In the genomic region with DNA sequence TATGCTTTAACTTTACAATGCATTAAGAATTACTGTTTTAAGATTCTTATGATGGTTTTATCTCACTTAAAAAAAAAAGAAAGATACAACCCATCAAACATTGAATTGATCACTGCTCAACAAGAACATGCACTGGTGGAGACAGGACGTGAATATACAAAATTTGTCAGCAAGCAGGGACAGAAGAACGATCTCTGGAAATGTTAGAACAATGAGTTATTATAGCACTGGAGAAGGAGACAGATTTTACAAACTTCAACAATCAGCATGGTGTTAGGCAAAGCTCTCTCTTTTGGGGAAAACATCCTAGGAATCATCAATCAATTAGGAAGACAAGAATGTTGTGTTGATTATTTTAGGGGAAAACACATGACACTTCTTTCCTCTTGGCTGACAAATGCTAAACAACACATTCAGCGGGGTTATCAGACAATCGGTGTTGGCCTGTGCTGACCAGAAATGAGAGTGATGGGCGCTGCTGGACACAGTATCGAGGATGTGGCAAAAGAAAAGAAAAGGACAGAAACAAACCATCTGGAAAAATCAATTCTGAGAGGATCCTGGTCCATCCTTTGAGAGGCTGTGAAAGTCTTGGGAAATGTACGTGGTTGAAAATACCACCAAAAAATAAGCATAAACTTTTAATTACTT, we compare ENCODE assay signal across 2 cellular contexts.
TF ChIP-seq lines count a peak whose summit lies in the region.

No MANE protein-coding gene starts in this region.

TF ChIP-seq in GM23338, 12 proteins besides CTCF, POLR2A, EP300 and RAD21 (continued from another document):
- TF ChIP-seq STAT1 (IDR thresholded peaks at IDR 0.05; ENCODE audit: unreplicated experiment) (no peak), EZH2phosphoT487 (IDR thresholded peaks at IDR 0.05; ENCODE audit: unreplicated experiment) (no peak)

TF ChIP-seq in H1, 55 proteins besides CTCF, POLR2A, EP300 and RAD21 (continued from another document):
- TF ChIP-seq, protein P1, sequence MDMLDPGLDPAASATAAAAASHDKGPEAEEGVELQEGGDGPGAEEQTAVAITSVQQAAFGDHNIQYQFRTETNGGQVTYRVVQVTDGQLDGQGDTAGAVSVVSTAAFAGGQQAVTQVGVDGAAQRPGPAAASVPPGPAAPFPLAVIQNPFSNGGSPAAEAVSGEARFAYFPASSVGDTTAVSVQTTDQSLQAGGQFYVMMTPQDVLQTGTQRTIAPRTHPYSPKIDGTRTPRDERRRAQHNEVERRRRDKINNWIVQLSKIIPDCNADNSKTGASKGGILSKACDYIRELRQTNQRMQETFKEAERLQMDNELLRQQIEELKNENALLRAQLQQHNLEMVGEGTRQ (IDR thresholded peaks at IDR 0.05; ENCODE audit: low read length): no peak
- no peak for TF ChIP-seq ASH2L (IDR thresholded peaks at IDR 0.05; ENCODE audit: low read length)
- no peak for TF ChIP-seq SIRT6 (IDR thresholded peaks at IDR 0.05; ENCODE audit: low read length)
- TF ChIP-seq CHD1 (IDR thresholded peaks at IDR 0.05; ENCODE audit: low read depth, low read length): no peak
- TF ChIP-seq, protein P2, sequence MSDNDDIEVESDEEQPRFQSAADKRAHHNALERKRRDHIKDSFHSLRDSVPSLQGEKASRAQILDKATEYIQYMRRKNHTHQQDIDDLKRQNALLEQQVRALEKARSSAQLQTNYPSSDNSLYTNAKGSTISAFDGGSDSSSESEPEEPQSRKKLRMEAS (IDR thresholded peaks at IDR 0.05): no peak
- no peak for TF ChIP-seq ZNF274 (IDR thresholded peaks at IDR 0.05; ENCODE audit: borderline replicate concordance, extremely low read depth, low read length)
- no peak for TF ChIP-seq RFX5 (IDR thresholded peaks at IDR 0.05; ENCODE audit: borderline replicate concordance, low read depth, low read length)
- TF ChIP-seq RBBP5 (IDR thresholded peaks at IDR 0.05; ENCODE audit: borderline replicate concordance, low read depth, low read length): no peak
- no peak for TF ChIP-seq EGR1 (IDR thresholded peaks at IDR 0.05; ENCODE audit: borderline replicate concordance, low read depth, low read length)
- TF ChIP-seq TEAD4 (IDR thresholded peaks at IDR 0.05; ENCODE audit: low read depth, low read length): no peak
- TF ChIP-seq BRCA1 (IDR thresholded peaks at IDR 0.05; ENCODE audit: low read depth, low read length): no peak
- no peak for TF ChIP-seq GABPA (IDR thresholded peaks at IDR 0.05; ENCODE audit: borderline replicate concordance, insufficient read depth, low read length)
- TF ChIP-seq BACH1 (IDR thresholded peaks at IDR 0.05; ENCODE audit: low read length): no peak
